2 cellular contexts compared by ENCODE assay signal in the genomic region with DNA sequence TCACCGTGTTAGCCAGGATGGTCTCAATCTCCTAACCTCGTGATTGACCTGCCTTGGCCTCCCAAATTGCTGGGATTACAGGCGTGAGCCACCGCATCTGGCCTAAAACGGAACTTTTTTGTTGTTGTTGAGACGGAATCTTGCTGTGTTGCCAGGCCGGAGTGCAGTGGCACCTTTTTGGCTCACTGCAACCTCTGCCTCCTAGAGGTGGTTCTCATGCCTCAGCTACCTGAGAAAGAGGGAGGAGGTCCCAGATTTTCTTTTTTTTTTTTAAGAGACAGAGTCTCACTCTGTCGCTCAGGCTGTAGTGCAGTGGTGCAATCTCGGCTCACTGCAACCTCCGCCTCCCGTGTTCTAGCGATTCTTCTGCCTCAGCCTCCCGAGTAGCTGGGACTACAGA.
TF ChIP-seq lines count a peak whose summit lies in the region.

No MANE protein-coding gene starts in this region.

TF ChIP-seq in GM23338, 12 proteins besides CTCF, POLR2A, EP300 and RAD21:
- no peak for TF ChIP-seq EZH2 (IDR thresholded peaks at IDR 0.05; ENCODE audit: low read depth, unreplicated experiment)

TF ChIP-seq in H1, 55 proteins besides CTCF, POLR2A, EP300 and RAD21:
- TF ChIP-seq MAFK (IDR thresholded peaks at IDR 0.05; ENCODE audit: low read depth, low read length) (no peak), RBBP5 (IDR thresholded peaks at IDR 0.05; ENCODE audit: borderline replicate concordance, low read depth, low read length) (no peak), SIRT6 (IDR thresholded peaks at IDR 0.05; ENCODE audit: low read length) (no peak), SUZ12 (IDR thresholded peaks at IDR 0.05; ENCODE audit: low read length) (no peak), CBX5 (IDR thresholded peaks at IDR 0.05; ENCODE audit: low read depth, low read length) (no peak)
